In genomic region chr1:149860684-149861496, GRCh38 we compare ENCODE assay signal across 9 cellular contexts. TPM values are rescaled to one million over a fixed set of nuclear protein-coding genes. Genes with fewer than 3 reads are reported as not detected.
DNase-seq lines count a peak whose midpoint lies in the region; ATAC-seq and TF ChIP-seq lines count a peak whose summit lies in the region.
"Not testable (repeated sequence)": the region's sequence is repeated elsewhere in the genome, so short reads cannot be mapped to it uniquely, and the experiment has no call there.
"Had no signal": no experiment of that assay in that cellular context is flagged by ENCODE, and none has a peak within 500 bp of the region (broad histone marks: within the 10 kb centered on the region; RNA-seq: fewer than 3 reads in every experiment).

No MANE protein-coding gene starts in this region.

- no CpG with 5 or more reads among the region's 55 CpGs for WGBS in psoas muscle, 3 donors

- H4K20me1 ChIP-seq in DND-41 (ENCODE audit: insufficient read depth, low read length) = not testable (repeated sequence)

- not testable (repeated sequence) for H3K36me3 ChIP-seq in DND-41 (ENCODE audit: insufficient read depth, low read length); psoas muscle (ENCODE audit: insufficient read depth in 1 of 2, low read depth in 1 of 2)

- not testable (repeated sequence) for H3K4me1 Mint-ChIP-seq in WTC11

- H3K4me2 ChIP-seq in DND-41 (ENCODE audit: insufficient read depth, low read length) = not testable (repeated sequence)

- CTCF ChIA-PET in WTC11 (lab: Charles Lee) = not testable (repeated sequence)

- H3K4me3 Mint-ChIP-seq in WTC11 = not testable (repeated sequence)

- not testable (repeated sequence) for H3K4me3 ChIP-seq in DND-41 (ENCODE audit: low read depth in 1 of 2, low read length in 2 of 2); psoas muscle

- H3K27ac Mint-ChIP-seq in WTC11 = not testable (repeated sequence)

- H3K36me3 Mint-ChIP-seq in WTC11 = not testable (repeated sequence)

- not testable (repeated sequence) for H3K9me3 Mint-ChIP-seq in WTC11

- not testable (repeated sequence) for H3K27ac ChIP-seq in DND-41 (ENCODE audit: low read length); psoas muscle

- H3K27me3 ChIP-seq in DND-41 (ENCODE audit: insufficient read depth, low read length, poor library complexity); psoas muscle (ENCODE audit: insufficient read depth in 3 of 3, low read length in 2 of 3): not testable (repeated sequence)

- POLR2A ChIA-PET in WTC11 (lab: Charles Lee) = not testable (repeated sequence)

- ATAC-seq in DND-41 (ENCODE audit: insufficient read depth, low read depth) = peak; percentile 67
- ATAC-seq in GM19043 (IDR thresholded peaks at IDR 0.05; ENCODE audit: low read depth, unreplicated experiment) = peak; percentile 56
- ATAC-seq in GM21529 (IDR thresholded peaks at IDR 0.05; ENCODE audit: unreplicated experiment) = peak; percentile 60
- peak; percentile 74 for ATAC-seq in HG02885 (IDR thresholded peaks at IDR 0.05; ENCODE audit: poor library complexity, unreplicated experiment)
- ATAC-seq in HG03354 (IDR thresholded peaks at IDR 0.05; ENCODE audit: poor library complexity, severe bottlenecking, unreplicated experiment) = peak; percentile 66
- peak; percentile 69 for ATAC-seq in WTC11
- peak; percentile 93 for ATAC-seq in Right ventricle myocardium inferior
- peak; percentile 86 to 89 (median 88) for ATAC-seq in psoas muscle

- TF ChIP-seq CTCF in DND-41 (IDR thresholded peaks at IDR 0.05; ENCODE audit: borderline replicate concordance, extremely low read depth, low read length, poor library complexity, severe bottlenecking); WTC11 (IDR thresholded peaks at IDR 0.05); psoas muscle (IDR thresholded peaks at IDR 0.05): not testable (repeated sequence)

- H2AFZ ChIP-seq in DND-41 (ENCODE audit: low read depth, low read length) = not testable (repeated sequence)

- DNase-seq in DND-41; WTC11 (ENCODE audit: low spot score); Right ventricle myocardium inferior (ENCODE audit: missing footprints); psoas muscle: not testable (repeated sequence)

- not testable (repeated sequence) for H3K79me2 ChIP-seq in DND-41 (ENCODE audit: insufficient read depth, low read length)

- not testable (repeated sequence) for H3K27me3 Mint-ChIP-seq in WTC11 (ENCODE audit: low read depth)

- not testable (repeated sequence) for H3K4me1 ChIP-seq in DND-41 (ENCODE audit: insufficient read depth, low read length); psoas muscle

- intact Hi-C loops in Right ventricle myocardium inferior (cut with DNase I); psoas muscle (cut with DNase I): not testable (repeated sequence)

- not testable (repeated sequence) for H3K9ac ChIP-seq in DND-41 (ENCODE audit: low read depth, low read length)

- H3K9me3 ChIP-seq in DND-41 (ENCODE audit: insufficient read depth, low read length, severe bottlenecking); psoas muscle: not testable (repeated sequence)

RNA-seq across cellular contexts. Expression of gene BOLA1, which starts 38.5 kb away (rescaled TPM):
- total RNA-seq in WTC11 (2021) (15.3 to 19.5 TPM (median 15.4 TPM) in 3 replicates), Right ventricle myocardium inferior (15.3 TPM), psoas muscle (10 to 100 TPM; 13.9 to 18.1 (median 15.8) TPM)
- polyA plus RNA-seq in psoas muscle = 10 to 100 TPM; 24.0 to 45.3 (median 32.1) TPM
- total RNA-seq: G401 had no signal

RNA-seq across cellular contexts. Expression of gene SV2A, which starts 56.8 kb away (rescaled TPM):
- 36.5 to 47.1 TPM (median 38.3 TPM) in 3 replicates for total RNA-seq in WTC11 (2021)
- 0.51 TPM for total RNA-seq in Right ventricle myocardium inferior
- under 1 TPM; 0.13 to 0.48 (median 0.25) TPM for total RNA-seq in psoas muscle
- under 1 TPM; 0.14 to 0.19 (median 0.14) TPM for polyA plus RNA-seq in psoas muscle

Comparison
In these comparisons a context has a peak if more than half of its experiments do, and no peak if none do; other contexts are left out.
1. RNA of gene SV2A, which starts 56.8 kb away (total RNA-seq): 36.5 to 47.1 TPM in WTC11; 0.51 TPM in Right ventricle myocardium inferior (single experiment) and 0.13 to 0.48 TPM in psoas muscle; every median in the first group is over 10 times any median in the second.
2. Peak in every context shown above with its lines, with median percentiles within 50 percentile points of each other: ATAC-seq.